In the genomic region with DNA sequence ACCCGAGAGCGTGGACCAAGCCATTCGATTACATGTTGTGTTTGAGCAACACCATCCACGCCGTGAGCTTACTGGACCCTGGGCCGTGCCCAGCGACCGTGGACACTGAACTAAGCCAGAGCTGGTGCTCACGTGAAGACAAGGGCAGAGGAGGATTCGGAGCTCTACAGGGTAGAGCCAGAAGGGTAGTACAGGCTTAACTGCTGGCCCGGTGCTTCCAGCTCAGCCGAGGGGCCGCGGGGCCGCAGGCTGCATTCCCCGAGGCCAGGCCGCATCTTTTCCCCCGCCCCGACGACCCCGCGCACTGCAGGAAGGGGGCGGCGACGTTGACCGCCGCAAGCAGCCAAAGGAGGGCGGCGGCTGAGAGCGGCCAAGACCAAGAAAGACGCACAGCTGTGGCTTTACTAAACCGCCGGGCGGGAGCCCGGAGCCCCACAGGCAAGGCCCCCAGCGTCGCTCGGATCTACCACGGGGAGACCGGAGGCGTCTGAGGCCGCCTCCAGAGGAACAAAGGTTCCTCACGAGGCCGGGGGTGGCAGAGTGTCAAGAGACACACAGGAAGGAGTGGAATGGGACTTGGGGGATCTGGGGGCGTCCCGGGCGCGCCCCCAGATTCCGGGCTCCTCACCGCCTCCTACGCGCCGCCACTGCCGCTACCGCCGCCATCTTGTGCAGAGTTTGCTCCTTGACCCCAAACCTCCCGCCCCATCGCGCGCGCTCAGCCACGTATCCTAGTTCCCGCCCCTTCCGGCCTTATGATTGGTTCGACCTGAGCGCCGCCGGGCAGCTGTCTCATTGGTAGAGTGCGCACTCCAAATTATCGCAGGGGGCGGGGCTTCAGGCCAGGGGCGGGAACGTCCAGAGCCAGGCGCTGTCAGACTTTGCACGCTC, we compare ENCODE assay signal across 8 cellular contexts. TPM values are rescaled to one million over a fixed set of nuclear protein-coding genes. Genes with fewer than 3 reads are reported as not detected.
DNase-seq lines count a peak whose midpoint lies in the region; ATAC-seq, FAIRE-seq and TF ChIP-seq lines count a peak whose summit lies in the region.

A gene (minus strand): TSS at position 680 of the 891 bp plus-strand sequence. CDS start 14 bp downstream, at position 666.

- ATAC-seq in GM21529 (IDR thresholded peaks at IDR 0.05; ENCODE audit: unreplicated experiment) (peak; percentile 95), mucosa of descending colon (peak; percentile 99)

- H3K4me1 ChIP-seq in mucosa of descending colon (ENCODE audit: low read depth) = peaks cover 22% of the 10 kb centered on the region

- FAIRE-seq in D721Med (lab: Jason Lieb, UNC) = no peak

- no peaks in the 10 kb centered on the region for H3K36me3 ChIP-seq in mucosa of descending colon (ENCODE audit: low read depth)

- intact Hi-C loops in mucosa of descending colon (cut with DNase I, micrococcal nuclease) = no loop called here

- no peak for TF ChIP-seq CTCF in D721Med (IDR thresholded peaks at IDR 0.05; ENCODE audit: insufficient read depth, missing control alignments)
- no peak for TF ChIP-seq CTCF in epithelial cell of esophagus (IDR thresholded peaks at IDR 0.05; ENCODE audit: insufficient read depth, low read depth, low read length, missing control alignments)
- TF ChIP-seq CTCF in mucosa of descending colon (IDR thresholded peaks at IDR 0.05) = no peak

- H3K4me3 ChIP-seq in epithelial cell of esophagus (ENCODE audit: low read length) (peak within 1 kb of the TSS; percentile 79), mucosa of descending colon (peak within 1 kb of the TSS; percentile 92)

- peak; percentile 99 for DNase-seq in D721Med (ENCODE audit: insufficient read length, low spot score)
- DNase-seq in OCI-M2 (lab: John Stamatoyannopoulos, UW; ENCODE audit: unreplicated experiment) = peak; percentile 84
- peak; percentile 99 for DNase-seq in activated T-cell treated with anti-CD3 and anti-CD28 coated beads for 4 hours
- peak; percentile 99 for DNase-seq in epithelial cell of esophagus (ENCODE audit: low read depth)
- peak; percentile 99 to 100 (median 100) for DNase-seq in mucosa of descending colon
- DNase-seq in stimulated activated CD8-positive, alpha-beta memory T cell treated with anti-CD3 and anti-CD28 coated beads, Interleukin-4, amount 100 ng/mL, for 24 hours (ENCODE audit: low read depth) = peak; percentile 99

- H3K9me3 ChIP-seq in mucosa of descending colon = no peaks in the 10 kb centered on the region

- H3K27me3 Mint-ChIP-seq in IgD-negative memory B cell = no peaks in the 10 kb centered on the region

- H3K27ac Mint-ChIP-seq in IgD-negative memory B cell = peak within 1 kb of the TSS; percentile 89 to 97 (median 97)

- H3K36me3 Mint-ChIP-seq in IgD-negative memory B cell = no peaks in the 10 kb centered on the region

- peaks cover 6 to 16% (median 11%) of the 10 kb centered on the region in 3 donors for H3K4me1 Mint-ChIP-seq in IgD-negative memory B cell

- no peaks in the 10 kb centered on the region for H3K9me3 Mint-ChIP-seq in IgD-negative memory B cell

- peak within 1 kb of the TSS; percentile 88 to 97 (median 94) for H3K4me3 Mint-ChIP-seq in IgD-negative memory B cell

RNA-seq across cellular contexts. Expression of the gene that starts here (rescaled TPM):
- polyA plus RNA-seq in IgD-negative memory B cell = 112 TPM
- 100 to 1,000 TPM; 202 to 232 (median 223) TPM for total RNA-seq in mucosa of descending colon

Comparison
In these comparisons a context has a peak if more than half of its experiments do, and no peak if none do; other contexts are left out.
1. Peak in every context shown above with its lines: DNase-seq, ATAC-seq and H3K4me3 ChIP-seq.